In genomic region chr6:158819213-158819976, GRCh38 we compare ENCODE assay signal across 8 cellular contexts. TPM values are rescaled to one million over a fixed set of nuclear protein-coding genes. Genes with fewer than 3 reads are reported as not detected.
DNase-seq lines count a peak whose midpoint lies in the region; ATAC-seq and TF ChIP-seq lines count a peak whose summit lies in the region.

Gene EZR, minus strand, starts transcription at chr6:158819368. Its CDS starts 1,275 bp downstream, at chr6:158818093.

- H3K4me3 ChIP-seq in kidney epithelial cell (ENCODE audit: low read depth, low read length), result peak within 1 kb of the TSS; percentile 75

- peaks cover 2% of the 10 kb centered on the region for H3K36me3 ChIP-seq in kidney epithelial cell (ENCODE audit: control insufficient read depth, insufficient read depth, low read length)

- peak; percentile 65 for ATAC-seq in HG02885 (IDR thresholded peaks at IDR 0.05; ENCODE audit: poor library complexity, unreplicated experiment)
- peak; percentile 51 for ATAC-seq in central memory CD8-positive, alpha-beta T cell (replicated peaks; ENCODE audit: extremely low read depth, poor library complexity, severe bottlenecking)

- H3K27me3 Mint-ChIP-seq in central memory CD8-positive, alpha-beta T cell, result no peaks in the 10 kb centered on the region

- H3K27me3 ChIP-seq in kidney epithelial cell (ENCODE audit: control insufficient read depth, insufficient read depth, low read length), result no peaks in the 10 kb centered on the region

- no peaks in the 10 kb centered on the region for H3K9me3 Mint-ChIP-seq in central memory CD8-positive, alpha-beta T cell

- no peak for TF ChIP-seq CTCF in kidney epithelial cell (IDR thresholded peaks at IDR 0.05; ENCODE audit: insufficient read depth, low read length, poor library complexity, severe bottlenecking)

- peak within 1 kb of the TSS; percentile 98 for H3K27ac Mint-ChIP-seq in central memory CD8-positive, alpha-beta T cell (ENCODE audit: low read depth)

- H3K4me3 Mint-ChIP-seq in central memory CD8-positive, alpha-beta T cell, result peak within 1 kb of the TSS; percentile 98

- H3K4me1 Mint-ChIP-seq in central memory CD8-positive, alpha-beta T cell, result peaks cover 47% of the 10 kb centered on the region

- H3K36me3 Mint-ChIP-seq in central memory CD8-positive, alpha-beta T cell (ENCODE audit: insufficient read depth), result peaks cover 46% of the 10 kb centered on the region

- peak; percentile 51 to 76 for DNase-seq in NCI-H2081 (lab: John Stamatoyannopoulos, UW)
- no peak for DNase-seq in NCI-H2081 treated with DMSO at 0.1 percent for 48 hours (lab: John Stamatoyannopoulos, UW)
- DNase-seq in NCI-H2196 treated with DMSO at 0.1 percent for 48 hours (lab: John Stamatoyannopoulos, UW; ENCODE audit: unreplicated experiment), result peak; percentile 25
- peak; percentile 50 to 65 (median 60) for DNase-seq in activated CD4-positive, CD25-positive, alpha-beta regulatory T cell (lab: John Stamatoyannopoulos, UW)
- peak; percentile 50 to 68 for DNase-seq in central memory CD8-positive, alpha-beta T cell (ENCODE audit: low spot score in 2 of 2)
- no peak for DNase-seq in kidney epithelial cell (ENCODE audit: low read depth)
- DNase-seq in stimulated activated CD4-positive, alpha-beta T cell treated with anti-CD3 and anti-CD28 coated beads, Interleukin-1b, Interleukin-23, amount 100 ng/mL, for 24 hours (ENCODE audit: low read depth in 4 of 4, low spot score in 1 of 4), result peak; percentile 57 to 83 (median 68)

RNA-seq across cellular contexts. Expression of gene EZR, which starts in this region (rescaled TPM):
- 259 and 277 TPM in 2 replicates for total RNA-seq in kidney epithelial cell

Comparison
In these comparisons a context has a peak if more than half of its experiments do, and no peak if none do; other contexts are left out.
1. DNase-seq: peak in NCI-H2081 (2 of 2), NCI-H2196 treated with DMSO at 0.1 percent for 48 hours (single experiment), activated CD4-positive, CD25-positive, alpha-beta regulatory T cell (4 of 4), central memory CD8-positive, alpha-beta T cell (2 of 2) and stimulated activated CD4-positive, alpha-beta T cell treated with anti-CD3 and anti-CD28 coated beads, Interleukin-1b, Interleukin-23, amount 100 ng/mL, for 24 hours (4 of 4); none in NCI-H2081 treated with DMSO at 0.1 percent for 48 hours (single experiment) and kidney epithelial cell (single experiment).